In the genomic region with DNA sequence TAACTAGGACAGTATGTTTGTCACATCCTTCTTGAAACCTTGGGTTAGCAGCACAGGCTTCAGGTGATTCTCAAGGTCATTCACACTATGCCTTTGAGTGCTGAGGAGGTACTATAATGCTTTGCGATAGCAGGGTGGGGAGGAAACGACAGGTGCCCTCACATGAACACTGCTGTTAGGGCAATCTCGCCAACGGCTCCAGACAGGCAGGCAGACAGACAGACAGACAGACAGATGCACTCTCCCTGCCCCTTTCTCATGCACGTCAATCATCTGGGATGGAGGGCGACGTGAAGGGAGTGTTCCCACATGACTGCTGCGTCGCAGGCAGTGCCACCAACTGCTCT, we compare ENCODE assay signal across 10 cellular contexts.
DNase-seq lines count a peak whose midpoint lies in the region; ATAC-seq and TF ChIP-seq lines count a peak whose summit lies in the region.
"Had no signal": no experiment of that assay in that cellular context is flagged by ENCODE, and none has a peak within 500 bp of the region (broad histone marks: within the 10 kb centered on the region; RNA-seq: fewer than 3 reads in every experiment).

No MANE protein-coding gene starts in this region.

- TF ChIP-seq POLR2A in Peyer's patch (IDR thresholded peaks at IDR 0.05) (no peak), thyroid gland (IDR thresholded peaks at IDR 0.05) (no peak), testis (IDR thresholded peaks at IDR 0.05) (no peak)

- H3K27me3 ChIP-seq in Peyer's patch (no peaks in the 10 kb centered on the region), thyroid gland (no peaks in the 10 kb centered on the region), testis (no peaks in the 10 kb centered on the region)

- peaks cover 13 to 58% (median 35%) of the 10 kb centered on the region in 4 donors for H3K4me1 ChIP-seq in Peyer's patch
- peaks cover 33 to 53% of the 10 kb centered on the region in 2 donors for H3K4me1 ChIP-seq in thyroid gland
- H3K4me1 ChIP-seq in testis, result peaks cover 11% of the 10 kb centered on the region

- H3K9me3 ChIP-seq in Peyer's patch (no peaks in the 10 kb centered on the region), thyroid gland (no peaks in the 10 kb centered on the region), testis (no peaks in the 10 kb centered on the region)

- TF ChIP-seq CTCF in Peyer's patch (IDR thresholded peaks at IDR 0.05), result no peak
- no peak for TF ChIP-seq CTCF in thyroid gland (IDR thresholded peaks at IDR 0.05)
- TF ChIP-seq CTCF in testis (IDR thresholded peaks at IDR 0.05), result no peak

- H3K4me3 Mint-ChIP-seq in activated T-cell treated with anti-CD3 and anti-CD28 coated beads, Interleukin-2, amount 50 U/mL, for 24 hours, result peak overlapping the region; percentile 37

- no peak for DNase-seq in activated T-cell treated with anti-CD3 and anti-CD28 coated beads, Interleukin-2, amount 50 U/mL, for 24 hours
- DNase-seq in activated T-cell treated with anti-CD3 and anti-CD28 coated beads, Interleukin-2, amount 50 U/mL, for 48 hours, result no peak
- DNase-seq in Peyer's patch (no peak), thyroid gland (no peak), SW 1271 (lab: John Stamatoyannopoulos, UW) (no peak), testis (no peak)
- no peak for DNase-seq in stimulated activated CD8-positive, alpha-beta memory T cell treated with anti-CD3 and anti-CD28 coated beads, Interleukin-4, amount 100 ng/mL, for 48 hours
- DNase-seq: NCI-H2029 treated with DMSO at 0.1 percent for 48 hours had no signal

- H3K36me3 ChIP-seq in Peyer's patch (no peaks in the 10 kb centered on the region), thyroid gland (no peaks in the 10 kb centered on the region), testis (ENCODE audit: low read depth, missing control alignments) (no peaks in the 10 kb centered on the region)

- no peaks in the 10 kb centered on the region for H3K9me3 Mint-ChIP-seq in activated T-cell treated with anti-CD3 and anti-CD28 coated beads, Interleukin-2, amount 50 U/mL, for 24 hours

- intact Hi-C loops in thyroid gland (cut with DNase I) (no loop called here), testis (cut with DNase I; ENCODE audit: low total_unique reads) (no loop called here)

- H3K4me1 Mint-ChIP-seq in activated T-cell treated with anti-CD3 and anti-CD28 coated beads, Interleukin-2, amount 50 U/mL, for 24 hours (ENCODE audit: low read depth), result peaks cover 89% of the 10 kb centered on the region

- peak overlapping the region; percentile 63 to 86 (median 77) for H3K27ac ChIP-seq in Peyer's patch
- H3K27ac ChIP-seq in thyroid gland, result peak overlapping the region; percentile 52 to 93 (median 81)
- H3K27ac ChIP-seq in testis, result no peak overlapping the region
- H3K27ac ChIP-seq: C4-2B had no signal

- H3K4me3 ChIP-seq in Peyer's patch, result no peak overlapping the region
- H3K4me3 ChIP-seq in thyroid gland (replicated peaks in 1 of 3), result no peak overlapping the region
- H3K4me3 ChIP-seq in testis, result no peak overlapping the region

- WGBS in thyroid gland, 2 donors, result 84 to 88% methylated on average over 9 of the region's 9 CpGs
- WGBS in testis, 2 donors, result 83 to 84% methylated on average over 8 to 9 of the region's 9 CpGs

- peak overlapping the region; percentile 92 for H3K27ac Mint-ChIP-seq in activated T-cell treated with anti-CD3 and anti-CD28 coated beads, Interleukin-2, amount 50 U/mL, for 24 hours

- H3K27me3 Mint-ChIP-seq in activated T-cell treated with anti-CD3 and anti-CD28 coated beads, Interleukin-2, amount 50 U/mL, for 24 hours, result no peaks in the 10 kb centered on the region

- peaks cover 5% of the 10 kb centered on the region for H3K36me3 Mint-ChIP-seq in activated T-cell treated with anti-CD3 and anti-CD28 coated beads, Interleukin-2, amount 50 U/mL, for 24 hours (ENCODE audit: low read depth)

- peak; percentile 2 for ATAC-seq in esophagus mucosa

Comparison
In these comparisons a context has a peak if more than half of its experiments do, and no peak if none do; other contexts are left out.
1. H3K27ac ChIP-seq: peak in Peyer's patch (4 of 4) and thyroid gland (3 of 3); none in testis (0 of 2).